Comparison of ENCODE assay signal across 16 cellular contexts in genomic region chr22:46437990-46438389, GRCh38.
"Had no signal": no experiment of that assay in that cellular context is flagged by ENCODE, and none has a peak within 500 bp of the region (broad histone marks: within the 10 kb centered on the region; RNA-seq: fewer than 3 reads in every experiment).

No MANE protein-coding gene starts in this region.

- H3K27ac Mint-ChIP-seq: activated T-helper 17 cell treated with anti-CD3 and anti-CD28 coated beads, Interleukin-2, amount 50 U/mL, for 72 hours; stimulated activated memory B cell treated with anti-CD40 and anti-IgM and Interleukin-4, amounts not matched to agents 10 μg/mL and 1 μg/mL and 100 μg/mL, for 72 hours; T-cell had no signal

- H3K9me3 Mint-ChIP-seq: activated T-helper 17 cell treated with anti-CD3 and anti-CD28 coated beads, Interleukin-2, amount 50 U/mL, for 72 hours; stimulated activated memory B cell treated with anti-CD40 and anti-IgM and Interleukin-4, amounts not matched to agents 10 μg/mL and 1 μg/mL and 100 μg/mL, for 72 hours; T-cell had no signal

- ATAC-seq: activated T-helper 17 cell treated with anti-CD3 and anti-CD28 coated beads, Interleukin-2, amount 50 U/mL, for 72 hours; heart right ventricle; left colon; stimulated activated memory B cell treated with anti-CD40 and anti-IgM and Interleukin-4, amounts not matched to agents 10 μg/mL and 1 μg/mL and 100 μg/mL, for 72 hours; T-cell had no signal

- H3K79me2 ChIP-seq: parathyroid adenoma had no signal

- H3K27me3 Mint-ChIP-seq: activated T-helper 17 cell treated with anti-CD3 and anti-CD28 coated beads, Interleukin-2, amount 50 U/mL, for 72 hours; stimulated activated memory B cell treated with anti-CD40 and anti-IgM and Interleukin-4, amounts not matched to agents 10 μg/mL and 1 μg/mL and 100 μg/mL, for 72 hours; T-cell had no signal

- DNase-seq: activated CD4-positive, CD25-positive, alpha-beta regulatory T cell treated with anti-CD3 and anti-CD28 coated beads, Interleukin-2, amount 50 U/mL, for 72 hours; activated naive CD4-positive, alpha-beta T cell treated with Interleukin-2 at 50 U/mL for 16 hours; activated T-cell treated with anti-CD3 and anti-CD28 coated beads for 4 hours; anterior cingulate cortex; dermis blood vessel endothelial cell; heart right ventricle; left colon; midbrain; T-cell; T-helper 9 cell; trophoblast cell had no signal

- H3K9me3 ChIP-seq: heart right ventricle, neutrophil had no signal

- H3K4me3 Mint-ChIP-seq: activated T-helper 17 cell treated with anti-CD3 and anti-CD28 coated beads, Interleukin-2, amount 50 U/mL, for 72 hours; stimulated activated memory B cell treated with anti-CD40 and anti-IgM and Interleukin-4, amounts not matched to agents 10 μg/mL and 1 μg/mL and 100 μg/mL, for 72 hours; T-cell had no signal

- H3K4me3 ChIP-seq: heart right ventricle, lung had no signal

- H3K4me1 Mint-ChIP-seq: activated T-helper 17 cell treated with anti-CD3 and anti-CD28 coated beads, Interleukin-2, amount 50 U/mL, for 72 hours had no signal

- H2AFZ ChIP-seq: parathyroid adenoma had no signal

- H3K27ac ChIP-seq: heart right ventricle, neutrophil, parathyroid adenoma had no signal

- H3K4me1 ChIP-seq: parathyroid adenoma had no signal

- H3K27me3 ChIP-seq: heart right ventricle, neutrophil had no signal

- H3K36me3 ChIP-seq: heart right ventricle, neutrophil had no signal

- H3K36me3 Mint-ChIP-seq: stimulated activated memory B cell treated with anti-CD40 and anti-IgM and Interleukin-4, amounts not matched to agents 10 μg/mL and 1 μg/mL and 100 μg/mL, for 72 hours; T-cell had no signal
